13 cellular contexts compared by ENCODE assay signal in genomic region chr19:30406220-30406944, GRCh38. TPM values are rescaled to one million over a fixed set of nuclear protein-coding genes. Genes with fewer than 3 reads are reported as not detected.
DNase-seq lines count a peak whose midpoint lies in the region; ATAC-seq and TF ChIP-seq lines count a peak whose summit lies in the region.
"Had no signal": no experiment of that assay in that cellular context is flagged by ENCODE, and none has a peak within 500 bp of the region (broad histone marks: within the 10 kb centered on the region; RNA-seq: fewer than 3 reads in every experiment).

No MANE protein-coding gene starts in this region.

- TF ChIP-seq CTCF in WERI-Rb-1 (IDR thresholded peaks at IDR 0.05; ENCODE audit: low read depth, low read length) (peak; percentile 75), kidney epithelial cell (IDR thresholded peaks at IDR 0.05; ENCODE audit: insufficient read depth, low read length, poor library complexity, severe bottlenecking) (peak; percentile 26), type B pancreatic cell (conservative IDR thresholded peaks at IDR 0.05) (peak; percentile 63)

- H3K4me3 Mint-ChIP-seq in type B pancreatic cell = no peak overlapping the region
- H3K4me3 Mint-ChIP-seq: activated CD4-positive, alpha-beta T cell treated with anti-CD3 and anti-CD28 coated beads, Interleukin-2, amount 10 ng/mL, durations not matched to agents 7 days and 5 days; naive thymus-derived CD8-positive, alpha-beta T cell; stimulated activated naive CD8-positive, alpha-beta T cell treated with anti-CD3 and anti-CD28 coated beads, Interleukin-15, Interleukin-2, amounts not matched to agents 100 ng/mL and 50 ng/mL, for 24 hours had no signal

- H3K36me3 ChIP-seq in WERI-Rb-1 = no peaks in the 10 kb centered on the region
- no peaks in the 10 kb centered on the region for H3K36me3 ChIP-seq in kidney epithelial cell (ENCODE audit: control insufficient read depth, insufficient read depth, low read length)

- H3K9me3 ChIP-seq in WERI-Rb-1 (ENCODE audit: severe bottlenecking) = no peaks in the 10 kb centered on the region

- no peak overlapping the region for H3K27ac Mint-ChIP-seq in type B pancreatic cell
- H3K27ac Mint-ChIP-seq: activated CD4-positive, alpha-beta T cell treated with anti-CD3 and anti-CD28 coated beads, Interleukin-2, amount 10 ng/mL, durations not matched to agents 7 days and 5 days; naive thymus-derived CD8-positive, alpha-beta T cell; stimulated activated naive CD8-positive, alpha-beta T cell treated with anti-CD3 and anti-CD28 coated beads, Interleukin-15, Interleukin-2, amounts not matched to agents 100 ng/mL and 50 ng/mL, for 24 hours had no signal

- H3K27me3 ChIP-seq in WERI-Rb-1 (ENCODE audit: insufficient read depth, low read depth, severe bottlenecking) (no peaks in the 10 kb centered on the region), kidney epithelial cell (ENCODE audit: control insufficient read depth, insufficient read depth, low read length) (no peaks in the 10 kb centered on the region)

- H3K9me3 Mint-ChIP-seq in type B pancreatic cell = no peaks in the 10 kb centered on the region
- H3K9me3 Mint-ChIP-seq: activated CD4-positive, alpha-beta T cell treated with anti-CD3 and anti-CD28 coated beads, Interleukin-2, amount 10 ng/mL, durations not matched to agents 7 days and 5 days; stimulated activated naive CD8-positive, alpha-beta T cell treated with anti-CD3 and anti-CD28 coated beads, Interleukin-15, Interleukin-2, amounts not matched to agents 100 ng/mL and 50 ng/mL, for 24 hours had no signal

- H3K27ac ChIP-seq in WERI-Rb-1 = no peak overlapping the region

- peaks cover 11% of the 10 kb centered on the region for H3K4me1 Mint-ChIP-seq in type B pancreatic cell (ENCODE audit: unreplicated experiment)
- H3K4me1 Mint-ChIP-seq: activated CD4-positive, alpha-beta T cell treated with anti-CD3 and anti-CD28 coated beads, Interleukin-2, amount 10 ng/mL, durations not matched to agents 7 days and 5 days; naive thymus-derived CD8-positive, alpha-beta T cell had no signal

- H3K4me3 ChIP-seq in WERI-Rb-1 (ENCODE audit: low read depth, low read length) = no peak overlapping the region
- no peak overlapping the region for H3K4me3 ChIP-seq in kidney epithelial cell (ENCODE audit: low read depth, low read length)

- DNase-seq in DMS 273 (lab: John Stamatoyannopoulos, UW; ENCODE audit: unreplicated experiment) = peak; percentile 26
- DNase-seq in DMS 273 treated with DMSO at 0.1 percent for 48 hours (lab: John Stamatoyannopoulos, UW) = no peak
- DNase-seq in WERI-Rb-1 = peak; percentile 48
- no peak for DNase-seq in kidney epithelial cell (ENCODE audit: low read depth)
- DNase-seq in type B pancreatic cell (ENCODE audit: extremely low spot score, unreplicated experiment) = no peak
- no peak for DNase-seq in GM19240 (ENCODE audit: insufficient read length, low spot score)
- no peak for DNase-seq in NCI-H1105 (lab: John Stamatoyannopoulos, UW)
- DNase-seq: 8988T; activated CD4-positive, alpha-beta T cell treated with anti-CD3 and anti-CD28 coated beads, Interleukin-2, amount 10 ng/mL, durations not matched to agents 7 days and 5 days; naive thymus-derived CD8-positive, alpha-beta T cell had no signal

- ATAC-seq in HG02610 (IDR thresholded peaks at IDR 0.05; ENCODE audit: unreplicated experiment) = no peak
- ATAC-seq: naive thymus-derived CD8-positive, alpha-beta T cell had no signal

- H3K27me3 Mint-ChIP-seq in type B pancreatic cell = peaks cover 9% of the 10 kb centered on the region
- H3K27me3 Mint-ChIP-seq: stimulated activated naive CD8-positive, alpha-beta T cell treated with anti-CD3 and anti-CD28 coated beads, Interleukin-15, Interleukin-2, amounts not matched to agents 100 ng/mL and 50 ng/mL, for 24 hours had no signal

- no peaks in the 10 kb centered on the region for H3K36me3 Mint-ChIP-seq in type B pancreatic cell
- H3K36me3 Mint-ChIP-seq: naive thymus-derived CD8-positive, alpha-beta T cell had no signal

RNA-seq across cellular contexts. Expression of gene ZNF536, which starts 34.2 kb away (rescaled TPM):
- total RNA-seq in kidney epithelial cell (0.13 and 0.21 TPM in 2 replicates), type B pancreatic cell (ENCODE audit: low replicate concordance) (0.57 and 9.2 TPM in 2 replicates)
- total RNA-seq: activated CD4-positive, alpha-beta T cell treated with anti-CD3 and anti-CD28 coated beads, Interleukin-2, amount 10 ng/mL, durations not matched to agents 7 days and 5 days; dermis microvascular lymphatic vessel endothelial cell; naive thymus-derived CD8-positive, alpha-beta T cell had no signal

Comparison
In these comparisons a context has a peak if more than half of its experiments do, and no peak if none do; other contexts are left out.
1. DNase-seq: peak in DMS 273 (single experiment) and WERI-Rb-1 (single experiment); none in DMS 273 treated with DMSO at 0.1 percent for 48 hours (single experiment), kidney epithelial cell (single experiment), type B pancreatic cell (single experiment), GM19240 (single experiment) and NCI-H1105 (single experiment).
2. Peak in every context shown above with its lines, with median percentiles within 50 percentile points of each other: CTCF ChIP-seq.